8 cellular contexts compared by ENCODE assay signal in the genomic region with DNA sequence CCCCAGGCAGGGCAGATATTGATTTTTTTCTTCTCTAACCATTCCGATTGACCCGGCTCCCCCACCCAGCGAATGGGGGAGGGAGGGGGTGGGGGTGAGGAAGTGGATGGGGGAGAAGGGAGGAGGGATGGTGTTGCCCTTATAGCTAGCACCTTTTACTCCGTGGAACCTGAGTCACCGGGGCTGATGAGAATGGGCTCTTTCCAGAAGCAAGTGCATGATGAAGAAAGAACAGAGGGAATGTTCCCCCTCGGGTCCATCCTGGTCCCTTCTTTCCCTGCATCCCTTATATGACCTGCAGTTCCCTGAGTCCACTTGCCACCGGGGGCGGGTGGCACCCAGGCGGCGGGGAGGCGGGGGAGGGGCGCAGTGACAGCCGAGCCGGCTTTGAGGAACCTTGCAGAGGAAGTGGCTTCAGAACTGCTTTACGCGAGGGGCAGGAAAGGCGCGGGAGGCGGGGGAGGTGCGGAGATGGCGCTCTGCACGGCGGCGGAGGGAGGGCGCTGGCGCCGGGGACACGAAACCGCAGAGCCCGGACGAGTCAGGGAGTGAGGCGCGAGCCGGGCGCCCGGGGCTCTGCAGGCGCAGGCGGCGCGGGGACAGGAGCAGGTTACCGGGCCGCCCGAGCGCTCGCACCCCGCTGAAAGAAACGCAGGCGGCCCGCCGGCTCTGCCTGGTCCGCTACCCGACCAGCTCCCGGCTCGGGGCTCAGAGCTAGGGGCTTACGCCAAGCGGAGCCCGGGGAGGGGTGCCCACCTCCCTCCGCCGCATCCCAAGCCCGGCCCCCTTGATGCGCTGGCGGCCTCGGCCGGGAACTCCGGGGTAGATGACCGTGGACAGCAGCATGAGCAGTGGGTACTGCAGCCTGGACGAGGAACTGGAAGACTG. TPM values are rescaled to one million over a fixed set of nuclear protein-coding genes. Genes with fewer than 3 reads are reported as not detected.
A peak's percentile ranks its signal among the peaks of the same experiment; 100 is the strongest.
DNase-seq lines count a peak whose midpoint lies in the region; ATAC-seq, FAIRE-seq and TF ChIP-seq lines count a peak whose summit lies in the region.

No MANE protein-coding gene starts in this region.

- H2BK15ac ChIP-seq in H1 (ENCODE audit: low read length), result 0 out of 2 replicates have a peak overlapping the region, but pooled peaks have one; percentile 29

- H3K4me3 ChIP-seq in A549, result peak overlapping the region; percentile 56
- peak overlapping the region; percentile 43 to 65 (median 48) for H3K4me3 ChIP-seq in H1 (ENCODE audit: extremely low read depth in 1 of 4, insufficient read depth in 2 of 4, low read depth in 3 of 4, low read length in 4 of 4)
- peak overlapping the region; percentile 94 for H3K4me3 ChIP-seq in mononuclear cell (ENCODE audit: low read length)

- H3K27ac ChIP-seq in A549, result peak overlapping the region; percentile 49 to 80; a peak in 5 of 6 replicates
- H3K27ac ChIP-seq in H1 (ENCODE audit: low read depth, low read length), result no peak overlapping the region

- no peak overlapping the region for H2AK5ac ChIP-seq in H1 (ENCODE audit: low read depth, low read length)

- DNase-seq in A549 (ENCODE audit: low read depth in 1 of 2, low spot score in 1 of 2) (peak; percentile 25 to 51), NOMO-1 treated with DMSO at 0.1 percent for 48 hours (lab: John Stamatoyannopoulos, UW; ENCODE audit: unreplicated experiment) (peak; percentile 89), H1 (ENCODE audit: low read depth in 1 of 2, low spot score in 2 of 2) (peak in 1 of 2 experiments; percentile 77)
- peak in 2 of 3 experiments; percentile 77 to 84 for DNase-seq in activated CD8-positive, alpha-beta memory T cell treated with anti-CD3 and anti-CD28 coated beads for 48 hours (ENCODE audit: low read depth in 2 of 3, low spot score in 2 of 3)
- peak; percentile 82 to 88 for DNase-seq in stimulated activated CD8-positive, alpha-beta memory T cell treated with anti-CD3 and anti-CD28 coated beads, Interleukin-2, amount 100 ng/mL, for 48 hours (ENCODE audit: low read depth in 2 of 2)

- H3K9ac ChIP-seq in H1 (replicated peaks in 1 of 4; ENCODE audit: extremely low read depth in 1 of 4, low read depth in 3 of 4, low read length in 3 of 4), result no peak overlapping the region; a peak in 1 of 7 replicates

- no peaks in the 10 kb centered on the region for H4K20me1 ChIP-seq in H1 (replicated peaks in 1 of 2; ENCODE audit: control insufficient read depth in 1 of 2, insufficient read depth in 2 of 2, low read length in 2 of 2)

- no peak overlapping the region for H3K4ac ChIP-seq in H1 (replicated peaks; ENCODE audit: insufficient read length, low read depth, low read length)

- H3K79me1 ChIP-seq in H1 (ENCODE audit: low read depth, low read length), result no peaks in the 10 kb centered on the region

- no peak for FAIRE-seq in A549 (lab: Jason Lieb, UNC)
- FAIRE-seq in H1 (lab: Jason Lieb, UNC), result no peak

- no peak for TF ChIP-seq RAD21 in A549 (conservative IDR thresholded peaks at IDR 0.05 in 1 of 2, IDR thresholded peaks at IDR 0.05 in 1 of 2)
- no peak for TF ChIP-seq RAD21 in H1 (IDR thresholded peaks at IDR 0.05 in 1 of 2, conservative IDR thresholded peaks at IDR 0.05 in 1 of 2; ENCODE audit: low read depth in 2 of 2, low read length in 2 of 2)

- no peak overlapping the region for H4K91ac ChIP-seq in H1 (replicated peaks; ENCODE audit: insufficient read length, low read length)

- H2BK12ac ChIP-seq in H1 (ENCODE audit: low read depth, low read length), result no peak overlapping the region

- no peaks in the 10 kb centered on the region for H3K79me2 ChIP-seq in H1 (ENCODE audit: control insufficient read depth in 1 of 2, insufficient read depth in 2 of 2, low read length in 2 of 2)

- peak overlapping the region; percentile 73 for H3K4me2 ChIP-seq in A549
- peak overlapping the region; percentile 64 to 78 for H3K4me2 ChIP-seq in H1 (ENCODE audit: insufficient read depth in 1 of 2, low read depth in 2 of 2, low read length in 2 of 2)

- no peak overlapping the region for H3K23ac ChIP-seq in H1 (ENCODE audit: insufficient read length)

- POLR2A ChIA-PET in A549 (lab: Yijun Ruan, JAX), result no interaction called here
- POLR2A ChIA-PET in H1 (lab: Charles Lee; ENCODE audit: partially characterized antibody), result interaction anchor here (1.0 to 1.6 kb wide), 2 partner anchors 10 to 50 kb away, joined by 3 read pairs; partner anchors contain the start of gene RASSF5

- TF ChIP-seq CTCF in A549 (IDR thresholded peaks at IDR 0.05) (no peak), H1 (IDR thresholded peaks at IDR 0.05; ENCODE audit: control extremely low read depth in 1 of 3, insufficient read depth in 1 of 3, low read depth in 1 of 3, low read length in 3 of 3) (no peak)

- no peak overlapping the region for H3K14ac ChIP-seq in H1 (ENCODE audit: insufficient read length)

- no peak overlapping the region for H2BK20ac ChIP-seq in H1 (ENCODE audit: low read length)

- H3K23me2 ChIP-seq in H1 (ENCODE audit: low read depth, low read length), result peaks cover 5% of the 10 kb centered on the region

- no peaks in the 10 kb centered on the region for H3K36me3 ChIP-seq in H1 (ENCODE audit: control insufficient read depth in 2 of 4, insufficient read depth in 4 of 4, low read length in 3 of 4)

- H2BK5ac ChIP-seq in H1 (ENCODE audit: low read depth, low read length), result no peak overlapping the region

- TF ChIP-seq POLR2A in A549 (IDR thresholded peaks at IDR 0.05; ENCODE audit: low read length) (no peak), H1 (IDR thresholded peaks at IDR 0.05; ENCODE audit: control extremely low read depth in 1 of 2, low read depth in 2 of 2, low read length in 2 of 2) (no peak)

- H2BK120ac ChIP-seq in H1 (replicated peaks; ENCODE audit: low read depth, low read length), result no peak overlapping the region

- H3K4me1 ChIP-seq in A549, result peaks cover 17% of the 10 kb centered on the region
- H3K4me1 ChIP-seq in H1 (replicated peaks in 1 of 4; ENCODE audit: control insufficient read depth in 3 of 4, insufficient read depth in 4 of 4, low read length in 3 of 4), result peaks cover 4 to 7% (median 5%) of the 10 kb centered on the region in 4 experiments; a peak in 6 of 7 replicates
- H3K4me1 ChIP-seq in mononuclear cell (ENCODE audit: insufficient read depth, low read length), result peaks cover 79% of the 10 kb centered on the region

- no peak overlapping the region for H3K56ac ChIP-seq in H1 (replicated peaks; ENCODE audit: insufficient read length, low read depth, low read length)

- ATAC-seq in A549 (peak; percentile 77 to 88), GM18867 (IDR thresholded peaks at IDR 0.05; ENCODE audit: unreplicated experiment) (peak; percentile 57), HG03280 (IDR thresholded peaks at IDR 0.05; ENCODE audit: unreplicated experiment) (peak; percentile 44)

- H4K5ac ChIP-seq in H1 (ENCODE audit: insufficient read length, low read depth, low read length), result no peak overlapping the region

- H3K27me3 ChIP-seq in H1 (replicated peaks in 1 of 4; ENCODE audit: control insufficient read depth in 3 of 4, extremely low read depth in 1 of 4, insufficient read depth in 3 of 4, low read length in 3 of 4) (peaks cover 5 to 29% (median 19%) of the 10 kb centered on the region in 4 experiments), mononuclear cell (ENCODE audit: insufficient read depth, low read length) (no peaks in the 10 kb centered on the region)

- WGBS in A549 (ENCODE audit: missing lambda C conversion rate), result 6% methylated on average over 23 of the region's 67 CpGs
- 5% methylated on average over 17 of the region's 67 CpGs; no CpG with 5 or more reads in 1 of the 2 experiments for WGBS in H1 (ENCODE audit: extremely low coverage in 1 of 2, insufficient coverage in 1 of 2, insufficient read length in 1 of 2, insufficient replicate concordance in 2 of 2, low coverage in 1 of 2, low lambda C conversion rate in 2 of 2, missing lambda C conversion rate in 1 of 2), 2 experiments

- peak overlapping the region; percentile 47; the same call in 1 of the 2 replicates for H2AFZ ChIP-seq in H1 (ENCODE audit: low read length)

- H3K18ac ChIP-seq in H1 (ENCODE audit: extremely low read depth, low read length), result no peak overlapping the region

- TF ChIP-seq EP300 in A549 (IDR thresholded peaks at IDR 0.05) (no peak), H1 (IDR thresholded peaks at IDR 0.05; ENCODE audit: borderline replicate concordance in 1 of 2, low read depth in 2 of 2, low read length in 2 of 2) (no peak)

- CTCF ChIA-PET in A549 (lab: Yijun Ruan, JAX) (interaction anchor here (0.9 to 4.7 kb wide), 6 partner anchors 8 to 95 kb away, joined by 4 to 52 read pairs (median 10); no protein-coding TSS in a partner anchor), H1 (lab: Charles Lee; ENCODE audit: partially characterized antibody) (interaction anchor here (0.6 to 7.8 kb wide), 14 partner anchors 10 to 107 kb away, joined by 3 to 95 read pairs (median 4); partner anchors contain the start of gene RASSF5)

- H3K9me3 ChIP-seq in A549 (no peaks in the 10 kb centered on the region), H1 (ENCODE audit: insufficient read depth in 2 of 2, low read depth in 1 of 2, low read length in 1 of 2) (no peaks in the 10 kb centered on the region), mononuclear cell (ENCODE audit: low read depth, low read length) (no peaks in the 10 kb centered on the region)

- H4K8ac ChIP-seq in H1 (ENCODE audit: extremely low read depth, insufficient read depth, low read length), result no peak overlapping the region; the same call in 1 of the 2 replicates

RNA-seq across cellular contexts. Expression of gene RASSF5, which starts 49.7 kb away (rescaled TPM):
- polyA plus RNA-seq in A549 (2011; rRNA removed) (2.0 and 2.2 TPM in 2 replicates), A549 (2017; fragmentation: RNase III; extraction: RNeasy Plus Mini Kit Qiagen cat#74134 plus additional on column Dnase treatment) (1.4 to 2.2 TPM (median 1.9 TPM) in 3 replicates), H1 (2011; rRNA removed) (0.82 and 1.2 TPM in 2 replicates)
- polyA plus RNA-seq in A549 (2012; cell fraction: cytosol; rRNA removed), result 0.82 and 1.0 TPM in 2 replicates
- 1.1 and 1.2 TPM in 2 replicates for polyA plus RNA-seq in A549 (2012; cell fraction: nucleus; rRNA removed)
- 4.7 and 6.6 TPM in 2 replicates for polyA minus RNA-seq in A549 (2011; rRNA and poly(A)+ RNA removed)
- total RNA-seq in H1 (2021; fragmentation: NEBNext Ultra II Directional; extraction: Animal tissue kit (Norgen Biotek cat#: 25700)), result 1.8 and 2.3 TPM in 2 replicates
- polyA plus RNA-seq in H1 (2011; cell fraction: cytosol; rRNA removed), result 1.00 TPM
- polyA plus RNA-seq in H1 (2011; cell fraction: nucleus; rRNA removed), result 3.0 TPM
- 0.83 to 1.0 TPM (median 1.0 TPM) in 4 replicates for polyA plus RNA-seq in H1 (2012, experiment 1 of 2)
- polyA plus RNA-seq in H1 (2012, experiment 2 of 2), result 0.83 TPM
- polyA plus RNA-seq in H1 (2013, experiment 1 of 2), result 1.3 TPM
- 1.7 TPM for polyA plus RNA-seq in H1 (2013, experiment 2 of 2)
- 0.95 and 2.3 TPM in 2 replicates for polyA minus RNA-seq in H1 (2011; rRNA and poly(A)+ RNA removed)
- 2.6 TPM for polyA minus RNA-seq in H1 (2011; cell fraction: cytosol; rRNA and poly(A)+ RNA removed)
- polyA minus RNA-seq in H1 (2011; cell fraction: nucleus; rRNA and poly(A)+ RNA removed), result 2.4 TPM
- 209 TPM for total RNA-seq in mononuclear cell

RNA-seq across cellular contexts. Expression of gene EIF2D, which starts 55.3 kb away (rescaled TPM):
- polyA plus RNA-seq in A549 (2011; rRNA removed) (63.2 and 72.6 TPM in 2 replicates), A549 (2017; fragmentation: RNase III; extraction: RNeasy Plus Mini Kit Qiagen cat#74134 plus additional on column Dnase treatment) (31.8 to 32.7 TPM (median 32.5 TPM) in 3 replicates), H1 (2011; rRNA removed) (36.2 and 37.1 TPM in 2 replicates)
- polyA plus RNA-seq in A549 (2012; cell fraction: cytosol; rRNA removed), result 45.6 and 50.6 TPM in 2 replicates
- 39.4 and 47.8 TPM in 2 replicates for polyA plus RNA-seq in A549 (2012; cell fraction: nucleus; rRNA removed)
- polyA minus RNA-seq in A549 (2011; rRNA and poly(A)+ RNA removed), result 34.0 and 46.7 TPM in 2 replicates
- 33.1 and 36.1 TPM in 2 replicates for total RNA-seq in H1 (2021; fragmentation: NEBNext Ultra II Directional; extraction: Animal tissue kit (Norgen Biotek cat#: 25700))
- 50.8 TPM for polyA plus RNA-seq in H1 (2011; cell fraction: cytosol; rRNA removed)
- 62.4 TPM for polyA plus RNA-seq in H1 (2011; cell fraction: nucleus; rRNA removed)
- polyA plus RNA-seq in H1 (2012, experiment 1 of 2), result 34.0 to 45.2 TPM (median 41.8 TPM) in 4 replicates
- polyA plus RNA-seq in H1 (2012, experiment 2 of 2), result 47.0 TPM
- polyA plus RNA-seq in H1 (2013, experiment 1 of 2), result 32.9 TPM
- polyA plus RNA-seq in H1 (2013, experiment 2 of 2), result 30.6 TPM
- 47.8 and 52.6 TPM in 2 replicates for polyA minus RNA-seq in H1 (2011; rRNA and poly(A)+ RNA removed)
- polyA minus RNA-seq in H1 (2011; cell fraction: cytosol; rRNA and poly(A)+ RNA removed), result 16.9 TPM
- 30.7 TPM for polyA minus RNA-seq in H1 (2011; cell fraction: nucleus; rRNA and poly(A)+ RNA removed)
- total RNA-seq in mononuclear cell, result 38.3 TPM

Comparison
In these comparisons a context has a peak if more than half of its experiments do, and no peak if none do; other contexts are left out.
1. RNA of gene RASSF5, which starts 49.7 kb away (total RNA-seq): 209 TPM in mononuclear cell (single experiment); 1.8 to 2.3 TPM in H1; every median in the first group is over 10 times any median in the second.
2. Of the 18 proteins assayed by ChIP-seq in both H1 and A549: peak only in H1: none; only in A549: none; in both: E2F6 and MAX; in neither: 16.
3. Peak in every context shown above with its lines, with median percentiles within 50 percentile points of each other: ATAC-seq and H3K4me3 ChIP-seq.